ENCODE assay signal across 7 cellular contexts in genomic region chr12:48716168-48716492, GRCh38. TPM values are rescaled to one million over a fixed set of nuclear protein-coding genes. Genes with fewer than 3 reads are reported as not detected.
DNase-seq lines count a peak whose midpoint lies in the region; ATAC-seq and TF ChIP-seq lines count a peak whose summit lies in the region.

No MANE protein-coding gene starts in this region.

- H3K4me3 ChIP-seq in iPS-18c (ENCODE audit: insufficient read depth, low read depth, low read length) (peak overlapping the region; percentile 78), stomach (peak overlapping the region; percentile 68 to 79 (median 71))

- H3K27ac ChIP-seq in stomach = peak overlapping the region; percentile 86 to 98 (median 95)

- peaks cover 25 to 49% (median 36%) of the 10 kb centered on the region in 4 donors for H3K4me1 ChIP-seq in stomach

- H3K4me3 Mint-ChIP-seq in activated T-helper 17 cell treated with anti-CD3 and anti-CD28 coated beads, Interleukin-2, amount 50 U/mL, for 72 hours = peak overlapping the region; percentile 97

- H3K27ac Mint-ChIP-seq in activated T-helper 17 cell treated with anti-CD3 and anti-CD28 coated beads, Interleukin-2, amount 50 U/mL, for 72 hours = peak overlapping the region; percentile 97

- TF ChIP-seq EP300 in stomach (IDR thresholded peaks at IDR 0.05) = no peak

- H3K36me3 Mint-ChIP-seq in activated T-helper 17 cell treated with anti-CD3 and anti-CD28 coated beads, Interleukin-2, amount 50 U/mL, for 72 hours (ENCODE audit: low read depth) = peaks cover 60% of the 10 kb centered on the region

- H3K9me3 Mint-ChIP-seq in activated T-helper 17 cell treated with anti-CD3 and anti-CD28 coated beads, Interleukin-2, amount 50 U/mL, for 72 hours = peaks cover 12% of the 10 kb centered on the region

- no peaks in the 10 kb centered on the region for H3K27me3 ChIP-seq in stomach

- TF ChIP-seq POLR2A in stomach (IDR thresholded peaks at IDR 0.05) = no peak

- peaks cover 17% of the 10 kb centered on the region for H3K4me1 Mint-ChIP-seq in activated T-helper 17 cell treated with anti-CD3 and anti-CD28 coated beads, Interleukin-2, amount 50 U/mL, for 72 hours

- 0 to 1% (median 0%) methylated on average over 17 of the region's 17 CpGs for WGBS in stomach, 5 donors

- intact Hi-C loops in stomach (cut with DNase I; ENCODE audit: low total_unique reads) = no loop called here

- peak; percentile 19 for ATAC-seq in HG03066 (IDR thresholded peaks at IDR 0.05; ENCODE audit: low read depth, unreplicated experiment)
- peak; percentile 9 for ATAC-seq in activated T-helper 17 cell treated with anti-CD3 and anti-CD28 coated beads, Interleukin-2, amount 50 U/mL, for 72 hours (replicated peaks)
- no peak for ATAC-seq in HG02840 (IDR thresholded peaks at IDR 0.05; ENCODE audit: low FRiP score, unreplicated experiment)

- peaks cover 3% of the 10 kb centered on the region for H3K9me3 ChIP-seq in iPS-18c (ENCODE audit: control insufficient read depth, insufficient read depth, low read length)
- peaks cover 0 to 13% (median 9%) of the 10 kb centered on the region in 4 donors for H3K9me3 ChIP-seq in stomach

- no peaks in the 10 kb centered on the region for H3K27me3 Mint-ChIP-seq in activated T-helper 17 cell treated with anti-CD3 and anti-CD28 coated beads, Interleukin-2, amount 50 U/mL, for 72 hours

- DNase-seq in stomach = no peak
- DNase-seq in amniotic stem cell (lab: John Stamatoyannopoulos, UW) = no peak
- DNase-seq in cerebellum (ENCODE audit: low spot score) = no peak

- H3K36me3 ChIP-seq in stomach = peaks cover 14 to 36% (median 35%) of the 10 kb centered on the region in 4 donors

- TF ChIP-seq CTCF in stomach (IDR thresholded peaks at IDR 0.05) = no peak

RNA-seq across cellular contexts. Expression of gene CCNT1, which starts 0.4 kb away (rescaled TPM):
- total RNA-seq in activated T-helper 17 cell treated with anti-CD3 and anti-CD28 coated beads, Interleukin-2, amount 50 U/mL, for 72 hours = 10 to 100 TPM; 64.6 to 64.7 TPM
- 10 to 100 TPM in 4 of 5 donors, 1 to 10 TPM in 1; 3.2 to 54.0 (median 44.6) TPM for total RNA-seq in stomach
- polyA plus RNA-seq in stomach = 1 to 10 TPM; 2.7 to 4.4 (median 3.7) TPM
- total RNA-seq in cerebellum = 35.2 TPM

RNA-seq across cellular contexts. Expression of gene KANSL2, which starts 34.1 kb away (rescaled TPM):
- 10 to 100 TPM; 46.7 to 54.3 TPM for total RNA-seq in activated T-helper 17 cell treated with anti-CD3 and anti-CD28 coated beads, Interleukin-2, amount 50 U/mL, for 72 hours
- 10 to 100 TPM; 23.2 to 66.0 (median 54.5) TPM for total RNA-seq in stomach
- 10 to 100 TPM; 16.2 to 25.4 (median 23.6) TPM for polyA plus RNA-seq in stomach
- total RNA-seq in cerebellum = 52.6 TPM
